In genomic region chr9:130240410-130241197, GRCh38 we compare ENCODE assay signal across 9 cellular contexts. TPM values are rescaled to one million over a fixed set of nuclear protein-coding genes. Genes with fewer than 3 reads are reported as not detected.
A peak's percentile ranks its signal among the peaks of the same experiment; 100 is the strongest.
DNase-seq lines count a peak whose midpoint lies in the region; ATAC-seq and TF ChIP-seq lines count a peak whose summit lies in the region.
"Had no signal": no experiment of that assay in that cellular context is flagged by ENCODE, and none has a peak within 500 bp of the region (broad histone marks: within the 10 kb centered on the region; RNA-seq: fewer than 3 reads in every experiment).

No MANE protein-coding gene starts in this region.

- H3K9me3 Mint-ChIP-seq in activated T-helper 17 cell treated with anti-CD3 and anti-CD28 coated beads, Interleukin-2, amount 50 U/mL, for 72 hours, result no peaks in the 10 kb centered on the region
- peaks cover 7% of the 10 kb centered on the region for H3K9me3 Mint-ChIP-seq in glutamatergic neuron (ENCODE audit: unreplicated experiment)

- intact Hi-C loops in psoas muscle (cut with DNase I), result no loop called here

- H3K36me3 ChIP-seq in psoas muscle (ENCODE audit: insufficient read depth in 1 of 2, low read depth in 1 of 2), result no peaks in the 10 kb centered on the region

- H3K27me3 ChIP-seq in psoas muscle (ENCODE audit: insufficient read depth in 3 of 3, low read length in 2 of 3), result no peaks in the 10 kb centered on the region

- H3K9me3 ChIP-seq in psoas muscle, result no peaks in the 10 kb centered on the region

- no peaks in the 10 kb centered on the region for H3K27me3 Mint-ChIP-seq in activated T-helper 17 cell treated with anti-CD3 and anti-CD28 coated beads, Interleukin-2, amount 50 U/mL, for 72 hours
- H3K27me3 Mint-ChIP-seq in glutamatergic neuron (ENCODE audit: unreplicated experiment), result peaks cover 9% of the 10 kb centered on the region

- no peak overlapping the region for H3K27ac Mint-ChIP-seq in activated T-helper 17 cell treated with anti-CD3 and anti-CD28 coated beads, Interleukin-2, amount 50 U/mL, for 72 hours
- H3K27ac Mint-ChIP-seq in glutamatergic neuron (ENCODE audit: unreplicated experiment), result peak overlapping the region; percentile 75

- peaks cover 23% of the 10 kb centered on the region for H3K4me1 Mint-ChIP-seq in activated T-helper 17 cell treated with anti-CD3 and anti-CD28 coated beads, Interleukin-2, amount 50 U/mL, for 72 hours
- H3K4me1 Mint-ChIP-seq in glutamatergic neuron (ENCODE audit: low read depth, unreplicated experiment), result peaks cover 26% of the 10 kb centered on the region

- WGBS in psoas muscle, 3 donors, result 66 to 77% (median 75%) methylated on average over 5 of the region's 5 CpGs

- no peaks in the 10 kb centered on the region for H3K36me3 Mint-ChIP-seq in activated T-helper 17 cell treated with anti-CD3 and anti-CD28 coated beads, Interleukin-2, amount 50 U/mL, for 72 hours (ENCODE audit: low read depth)
- H3K36me3 Mint-ChIP-seq in glutamatergic neuron (ENCODE audit: unreplicated experiment), result no peaks in the 10 kb centered on the region

- H3K4me3 Mint-ChIP-seq in activated T-helper 17 cell treated with anti-CD3 and anti-CD28 coated beads, Interleukin-2, amount 50 U/mL, for 72 hours, result peak overlapping the region; percentile 57
- peak overlapping the region; percentile 16 for H3K4me3 Mint-ChIP-seq in glutamatergic neuron (ENCODE audit: unreplicated experiment)

- no peak overlapping the region for H3K4me3 ChIP-seq in psoas muscle
- H3K4me3 ChIP-seq: skin epidermis had no signal

- peak; percentile 36 for ATAC-seq in activated T-helper 17 cell treated with anti-CD3 and anti-CD28 coated beads, Interleukin-2, amount 50 U/mL, for 72 hours (replicated peaks)
- ATAC-seq in psoas muscle, result peak; percentile 63 to 84 (median 76)
- no peak for ATAC-seq in HG02759 (IDR thresholded peaks at IDR 0.05; ENCODE audit: unreplicated experiment)
- ATAC-seq in HG03520 (IDR thresholded peaks at IDR 0.05; ENCODE audit: unreplicated experiment), result no peak

- TF ChIP-seq CTCF in glutamatergic neuron (IDR thresholded peaks at IDR 0.05; ENCODE audit: partially characterized antibody, unreplicated experiment) (no peak), psoas muscle (IDR thresholded peaks at IDR 0.05) (no peak)

- H3K4me1 ChIP-seq in psoas muscle, result peaks cover 3% of the 10 kb centered on the region

- peak; percentile 70 for DNase-seq in EL
- DNase-seq in HK-2 (ENCODE audit: unreplicated experiment), result peak; percentile 57
- peak; percentile 44 for DNase-seq in NCI-H748 treated with DMSO at 0.1 percent for 48 hours (lab: John Stamatoyannopoulos, UW)
- peak; percentile 67 for DNase-seq in glutamatergic neuron
- no peak for DNase-seq in psoas muscle

- no peak overlapping the region for H3K27ac ChIP-seq in psoas muscle

RNA-seq across cellular contexts. Expression of gene HMCN2, which starts 25.0 kb away (rescaled TPM):
- not detected for total RNA-seq in activated T-helper 17 cell treated with anti-CD3 and anti-CD28 coated beads, Interleukin-2, amount 50 U/mL, for 72 hours
- total RNA-seq in glutamatergic neuron (ENCODE audit: unreplicated experiment) (9.3 TPM), psoas muscle (10 to 100 TPM in 1 of 4 donors, 1 to 10 TPM in 3; 3.6 to 13.2 (median 7.2) TPM)
- 1 to 10 TPM; 5.0 to 8.0 (median 6.3) TPM for polyA plus RNA-seq in psoas muscle

Comparison
In these comparisons a context has a peak if more than half of its experiments do, and no peak if none do; other contexts are left out.
1. DNase-seq: peak in EL (single experiment), HK-2 (single experiment), NCI-H748 treated with DMSO at 0.1 percent for 48 hours (single experiment) and glutamatergic neuron (single experiment); none in psoas muscle (0 of 2).
2. ATAC-seq: peak in activated T-helper 17 cell treated with anti-CD3 and anti-CD28 coated beads, Interleukin-2, amount 50 U/mL, for 72 hours (single experiment) and psoas muscle (4 of 4); none in HG02759 (single experiment) and HG03520 (single experiment).
3. RNA of gene HMCN2, which starts 25.0 kb away (total RNA-seq): 9.3 TPM in glutamatergic neuron (single experiment) and 3.6 to 13.2 TPM in psoas muscle; not detected in activated T-helper 17 cell treated with anti-CD3 and anti-CD28 coated beads, Interleukin-2, amount 50 U/mL, for 72 hours; every median in the first group is over 4 times any median in the second.